In genomic region chr2:196988599-196988998, GRCh38 we compare ENCODE assay signal across 8 cellular contexts.
A peak's percentile ranks its signal among the peaks of the same experiment; 100 is the strongest.
DNase-seq lines count a peak whose midpoint lies in the region; ATAC-seq lines count a peak whose summit lies in the region.

No MANE protein-coding gene starts in this region.

- H3K4me3 ChIP-seq in endocrine pancreas (ENCODE audit: control insufficient read depth, insufficient read depth, low read length) = peak overlapping the region; percentile 79
- no peak overlapping the region for H3K4me3 ChIP-seq in rectal smooth muscle tissue (ENCODE audit: low read length)

- H3K27me3 ChIP-seq in endocrine pancreas (ENCODE audit: control insufficient read depth, insufficient read depth, low read length) (no peaks in the 10 kb centered on the region), rectal smooth muscle tissue (ENCODE audit: control insufficient read depth, insufficient read depth, low read length) (no peaks in the 10 kb centered on the region)

- no peak overlapping the region for H3K9ac ChIP-seq in endocrine pancreas (ENCODE audit: control insufficient read depth, insufficient read depth, low read length)
- H3K9ac ChIP-seq in rectal smooth muscle tissue (ENCODE audit: low read length) = no peak overlapping the region

- H3K36me3 ChIP-seq in endocrine pancreas (ENCODE audit: control insufficient read depth, insufficient read depth, low read length) (no peaks in the 10 kb centered on the region), rectal smooth muscle tissue (ENCODE audit: control insufficient read depth, insufficient read depth, low read length) (no peaks in the 10 kb centered on the region)

- no peak for ATAC-seq in GM21737 (IDR thresholded peaks at IDR 0.05; ENCODE audit: unreplicated experiment)

- H3K9me3 ChIP-seq in endocrine pancreas (ENCODE audit: control insufficient read depth, low read length) = no peaks in the 10 kb centered on the region

- H3K27ac ChIP-seq in rectal smooth muscle tissue (ENCODE audit: low read depth, low read length) = peak overlapping the region; percentile 66

- DNase-seq in NCI-H1417 (lab: John Stamatoyannopoulos, UW) (peak in 2 of 3 experiments; percentile 22 to 24), NCI-H1417 treated with DMSO at 0.1 percent for 48 hours (lab: John Stamatoyannopoulos, UW) (no peak), OCI-M1 (lab: John Stamatoyannopoulos, UW) (peak; percentile 48), activated gamma-delta T cell treated with Interleukin-2 at 50 U/mL for 16 hours (no peak), NCI-H187 treated with DMSO at 0.1 percent for 48 hours (lab: John Stamatoyannopoulos, UW) (no peak)

- H3K4me1 ChIP-seq in endocrine pancreas (ENCODE audit: control insufficient read depth, insufficient read depth, low read length) (peaks cover 14% of the 10 kb centered on the region), rectal smooth muscle tissue (ENCODE audit: control insufficient read depth, insufficient read depth, low read length) (peaks cover 6% of the 10 kb centered on the region)

Comparison
In these comparisons a context has a peak if more than half of its experiments do, and no peak if none do; other contexts are left out.
1. DNase-seq: peak in NCI-H1417 (2 of 3) and OCI-M1 (single experiment); none in NCI-H1417 treated with DMSO at 0.1 percent for 48 hours (single experiment), activated gamma-delta T cell treated with Interleukin-2 at 50 U/mL for 16 hours (single experiment) and NCI-H187 treated with DMSO at 0.1 percent for 48 hours (single experiment).